Comparison of ENCODE assay signal across 29 cellular contexts in the genomic region with DNA sequence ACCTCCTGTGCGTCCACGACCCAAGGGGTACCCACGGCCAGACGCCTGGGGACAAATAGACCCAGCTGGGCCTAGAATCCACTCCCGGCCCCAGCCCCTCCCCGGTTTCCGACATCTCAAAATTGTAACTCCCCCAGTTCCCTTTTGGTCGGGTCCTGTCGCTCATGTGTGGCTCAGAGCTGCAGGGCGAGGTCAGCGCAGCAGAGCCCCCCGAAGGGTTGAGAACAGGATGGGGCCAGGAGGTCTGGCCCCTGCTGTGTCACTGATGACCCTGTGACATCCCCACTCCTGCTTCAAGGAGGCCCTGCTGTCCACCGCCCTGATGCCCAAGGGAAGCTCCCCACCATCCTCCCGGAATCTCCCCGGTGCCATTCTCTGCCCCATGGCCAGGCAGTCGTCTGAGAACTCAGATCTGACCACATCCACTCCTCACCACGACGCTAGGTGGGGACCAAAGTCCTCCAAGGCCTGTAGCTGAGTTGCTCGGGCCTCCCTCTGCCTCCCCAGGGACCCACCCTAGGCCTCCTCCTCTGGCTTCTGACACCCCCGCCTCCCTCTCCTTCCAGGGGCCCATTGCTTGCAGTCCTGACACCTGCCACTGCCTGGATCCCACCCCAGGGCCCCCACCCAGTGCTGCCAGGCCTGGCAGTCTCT.
"Had no signal": no experiment of that assay in that cellular context is flagged by ENCODE, and none has a peak within 500 bp of the region (broad histone marks: within the 10 kb centered on the region; RNA-seq: fewer than 3 reads in every experiment).

No MANE protein-coding gene starts in this region.

- H3K4me3 Mint-ChIP-seq: immature natural killer cell; mesothelial cell of epicardium; naive B cell; natural killer cell; nephron progenitor cell; neural progenitor cell; stimulated activated naive B cell treated with anti-CD40 and anti-IgM and Interleukin-4, amounts not matched to agents 10 μg/mL and 1 μg/mL and 100 μg/mL, for 72 hours had no signal

- FAIRE-seq: islet of Langerhans, kidney, urothelium cell line had no signal

- H3K36me3 ChIP-seq: left lung, neural progenitor cell, ovary, right atrium auricular region, right lobe of liver, stomach, thyroid gland, upper lobe of right lung had no signal

- H3K9me3 ChIP-seq: left lung, ovary, right atrium auricular region, right lobe of liver, stomach, testis, thyroid gland, upper lobe of right lung had no signal

- H3K4me2 ChIP-seq: neural progenitor cell had no signal

- H2AFZ ChIP-seq: neural progenitor cell had no signal

- H3K9me3 Mint-ChIP-seq: mesothelial cell of epicardium, neural progenitor cell had no signal

- H3K9ac ChIP-seq: neural progenitor cell had no signal

- ATAC-seq: left colon; left lung; natural killer cell; right lobe of liver; stimulated activated naive B cell treated with anti-CD40 and anti-IgM and Interleukin-4, amounts not matched to agents 10 μg/mL and 1 μg/mL and 100 μg/mL, for 72 hours; stimulated activated naive CD8-positive, alpha-beta T cell treated with anti-CD3 and anti-CD28 coated beads, Interleukin-15, Interleukin-2, amounts not matched to agents 100 U/mL and 50 U/mL, for 24 hours; upper lobe of right lung had no signal

- H3K36me3 Mint-ChIP-seq: immature natural killer cell, mesothelial cell of epicardium, natural killer cell, neural progenitor cell had no signal

- H3K4me3 ChIP-seq: left lung, lung, neural progenitor cell, ovary, right atrium auricular region, right lobe of liver, stomach, testis, thyroid gland, upper lobe of right lung had no signal

- H3K27ac Mint-ChIP-seq: immature natural killer cell; mesothelial cell of epicardium; naive B cell; natural killer cell; nephron progenitor cell; neural progenitor cell; progenitor cell of endocrine pancreas; stimulated activated naive B cell treated with anti-CD40 and anti-IgM and Interleukin-4, amounts not matched to agents 10 μg/mL and 1 μg/mL and 100 μg/mL, for 72 hours had no signal

- H3K27ac ChIP-seq: left lung, neural progenitor cell, ovary, right atrium auricular region, right lobe of liver, stomach, testis, thyroid gland, upper lobe of right lung had no signal

- DNase-seq: hypothalamus; immature natural killer cell; kidney; left colon; mesendoderm; naive B cell; natural killer cell; nephron progenitor cell; ovary; right lobe of liver; stimulated activated CD4-positive, alpha-beta T cell treated with anti-CD3 and anti-CD28 coated beads, Interleukin-12 subunit alpha, Interleukin-12 subunit beta, amount 100 ng/mL, for 4 hours; stimulated activated CD4-positive, alpha-beta T cell treated with anti-CD3 and anti-CD28 coated beads, Interleukin-15, amount 100 ng/mL, for 24 hours; stimulated activated CD4-positive, alpha-beta T cell treated with anti-CD3 and anti-CD28 coated beads, Interleukin-2, amount 100 ng/mL, for 24 hours; stimulated activated CD4-positive, alpha-beta T cell treated with anti-CD3 and anti-CD28 coated beads, Interleukin-4, amount 100 ng/mL, for 1 hour; stimulated activated naive B cell treated with anti-CD40 and anti-IgM and Interleukin-4, amounts not matched to agents 10 μg/mL and 1 μg/mL and 100 μg/mL, for 72 hours; stimulated activated naive CD8-positive, alpha-beta T cell treated with anti-CD3 and anti-CD28 coated beads, Interleukin-15, Interleukin-2, amounts not matched to agents 100 U/mL and 50 U/mL, for 24 hours; stomach; testis; thyroid gland; trophoblast cell; upper lobe of right lung had no signal

- H3K27me3 ChIP-seq: ovary, testis had no signal
